ENCODE assay signal across 18 cellular contexts in the genomic region with DNA sequence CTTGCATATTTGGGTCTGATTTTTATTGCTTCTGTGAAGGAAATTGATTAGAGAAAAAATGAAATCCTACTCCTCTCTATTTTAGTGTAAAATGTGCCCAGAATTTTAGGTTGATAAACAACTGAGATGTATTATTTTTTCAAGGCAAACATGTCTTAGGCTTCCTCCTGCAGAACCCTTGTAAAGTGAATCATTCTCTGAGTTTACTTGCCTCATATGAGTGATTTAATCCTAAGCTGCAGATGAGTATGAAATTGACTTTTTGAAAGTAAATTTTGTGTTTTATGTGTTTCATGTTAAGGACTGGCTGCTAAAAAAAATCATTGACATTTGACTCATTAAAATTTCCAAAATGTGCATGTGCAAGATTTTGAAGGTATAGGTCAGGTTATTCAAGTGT.
"Had no signal": no experiment of that assay in that cellular context is flagged by ENCODE, and none has a peak within 500 bp of the region (broad histone marks: within the 10 kb centered on the region; RNA-seq: fewer than 3 reads in every experiment).

No MANE protein-coding gene starts in this region.

- H3K9me3 ChIP-seq: sigmoid colon, upper lobe of right lung had no signal

- H3K27ac ChIP-seq: sigmoid colon, upper lobe of right lung, VCaP had no signal

- H3K27me3 ChIP-seq: sigmoid colon, upper lobe of right lung had no signal

- H3K9me3 Mint-ChIP-seq: activated CD8-positive, alpha-beta T cell treated with anti-CD3 and anti-CD28 coated beads for 36 hours; activated naive CD8-positive, alpha-beta T cell treated with anti-CD3 and anti-CD28 coated beads, Interleukin-2, amount 10 ng/mL, durations not matched to agents 7 days and 5 days; activated T-cell treated with anti-CD3 and anti-CD28 coated beads, Interleukin-2, amount 50 U/mL, for 72 hours; natural killer cell treated with Interleukin-12 subunit alpha and Interleukin-12 subunit beta and Interleukin-15 and Interleukin-18, amount 100 ng/mL, for 72 hours; stimulated activated naive CD8-positive, alpha-beta T cell treated with anti-CD3 and anti-CD28 coated beads, Interleukin-15, Interleukin-2, amounts not matched to agents 100 ng/mL and 50 ng/mL, for 24 hours; T-cell had no signal

- H3K36me3 ChIP-seq: sigmoid colon, upper lobe of right lung had no signal

- H3K4me3 ChIP-seq: sigmoid colon, upper lobe of right lung had no signal

- ATAC-seq: activated CD4-positive, alpha-beta T cell treated with anti-CD3 and anti-CD28 coated beads for 36 hours; activated CD8-positive, alpha-beta T cell treated with anti-CD3 and anti-CD28 coated beads for 36 hours; activated T-cell treated with anti-CD3 and anti-CD28 coated beads, Interleukin-2, amount 50 U/mL, for 72 hours; natural killer cell treated with Interleukin-12 subunit alpha and Interleukin-12 subunit beta and Interleukin-15 and Interleukin-18, amount 100 ng/mL, for 72 hours; T-cell; upper lobe of right lung had no signal

- H3K27ac Mint-ChIP-seq: activated CD4-positive, alpha-beta T cell treated with anti-CD3 and anti-CD28 coated beads for 36 hours; activated CD8-positive, alpha-beta T cell treated with anti-CD3 and anti-CD28 coated beads for 36 hours; activated naive CD8-positive, alpha-beta T cell treated with anti-CD3 and anti-CD28 coated beads, Interleukin-2, amount 10 ng/mL, durations not matched to agents 7 days and 5 days; activated T-cell treated with anti-CD3 and anti-CD28 coated beads, Interleukin-2, amount 50 U/mL, for 72 hours; natural killer cell treated with Interleukin-12 subunit alpha and Interleukin-12 subunit beta and Interleukin-15 and Interleukin-18, amount 100 ng/mL, for 72 hours; stimulated activated naive CD8-positive, alpha-beta T cell treated with anti-CD3 and anti-CD28 coated beads, Interleukin-15, Interleukin-2, amounts not matched to agents 100 ng/mL and 50 ng/mL, for 24 hours; T-cell had no signal

- H3K27me3 Mint-ChIP-seq: stimulated activated naive CD8-positive, alpha-beta T cell treated with anti-CD3 and anti-CD28 coated beads, Interleukin-15, Interleukin-2, amounts not matched to agents 100 ng/mL and 50 ng/mL, for 24 hours; T-cell had no signal

- DNase-seq: activated CD4-positive, alpha-beta T cell treated with anti-CD3 and anti-CD28 coated beads for 36 hours; activated CD8-positive, alpha-beta memory T cell treated with anti-CD3 and anti-CD28 coated beads, Interleukin-2, amount 50 U/mL, for 4 hours; activated CD8-positive, alpha-beta T cell treated with anti-CD3 and anti-CD28 coated beads for 36 hours; activated naive CD8-positive, alpha-beta T cell treated with anti-CD3 and anti-CD28 coated beads, Interleukin-2, amount 10 ng/mL, durations not matched to agents 7 days and 5 days; activated T-cell treated with anti-CD3 and anti-CD28 coated beads, Interleukin-2, amount 50 U/mL, for 72 hours; central memory CD4-positive, alpha-beta T cell; cortex of kidney; effector CD8-positive, alpha-beta T cell; hypothalamus; occipital lobe; sigmoid colon; stimulated activated CD4-positive, alpha-beta T cell treated with anti-CD3 and anti-CD28 coated beads, Interleukin-4, amount 100 ng/mL, for 1 hour; T-cell; T1000; upper lobe of right lung had no signal

- H3K36me3 Mint-ChIP-seq: activated naive CD8-positive, alpha-beta T cell treated with anti-CD3 and anti-CD28 coated beads, Interleukin-2, amount 10 ng/mL, durations not matched to agents 7 days and 5 days; natural killer cell treated with Interleukin-12 subunit alpha and Interleukin-12 subunit beta and Interleukin-15 and Interleukin-18, amount 100 ng/mL, for 72 hours; T-cell had no signal

- H3K4me1 Mint-ChIP-seq: activated CD4-positive, alpha-beta T cell treated with anti-CD3 and anti-CD28 coated beads for 36 hours; activated naive CD8-positive, alpha-beta T cell treated with anti-CD3 and anti-CD28 coated beads, Interleukin-2, amount 10 ng/mL, durations not matched to agents 7 days and 5 days; T-cell had no signal

- H3K4me3 Mint-ChIP-seq: activated CD4-positive, alpha-beta T cell treated with anti-CD3 and anti-CD28 coated beads for 36 hours; activated CD8-positive, alpha-beta T cell treated with anti-CD3 and anti-CD28 coated beads for 36 hours; activated naive CD8-positive, alpha-beta T cell treated with anti-CD3 and anti-CD28 coated beads, Interleukin-2, amount 10 ng/mL, durations not matched to agents 7 days and 5 days; activated T-cell treated with anti-CD3 and anti-CD28 coated beads, Interleukin-2, amount 50 U/mL, for 72 hours; natural killer cell treated with Interleukin-12 subunit alpha and Interleukin-12 subunit beta and Interleukin-15 and Interleukin-18, amount 100 ng/mL, for 72 hours; stimulated activated naive CD8-positive, alpha-beta T cell treated with anti-CD3 and anti-CD28 coated beads, Interleukin-15, Interleukin-2, amounts not matched to agents 100 ng/mL and 50 ng/mL, for 24 hours; T-cell had no signal
